In genomic region chr2:121047383-121047782, GRCh38 we compare ENCODE assay signal across 21 cellular contexts.
"Had no signal": no experiment of that assay in that cellular context is flagged by ENCODE, and none has a peak within 500 bp of the region (broad histone marks: within the 10 kb centered on the region; RNA-seq: fewer than 3 reads in every experiment).

No MANE protein-coding gene starts in this region.

- ATAC-seq: effector memory CD8-positive, alpha-beta T cell; esophagus mucosa; gastrocnemius medialis; heart right ventricle; left cardiac atrium; left lung; left ventricle myocardium superior; lower lobe of right lung; mucosa of descending colon had no signal

- H3K9me3 ChIP-seq: gastrocnemius medialis, mucosa of descending colon had no signal

- H3K27me3 ChIP-seq: gastrocnemius medialis had no signal

- H3K27ac ChIP-seq: epithelial cell of prostate, esophagus squamous epithelium, gastrocnemius medialis, heart right ventricle, left lung, lower lobe of right lung had no signal

- H3K36me3 ChIP-seq: esophagus squamous epithelium, gastrocnemius medialis, heart right ventricle, left lung, lower lobe of right lung had no signal

- DNase-seq: cortex of kidney; effector CD8-positive, alpha-beta T cell; effector memory CD8-positive, alpha-beta T cell; endodermal cell; erythroblast; esophagus squamous epithelium; foreskin fibroblast; foreskin melanocyte; gastrocnemius medialis; glutamatergic neuron; heart right ventricle; hippocampal formation; left cardiac atrium; left lung; left ventricle myocardium superior; lower lobe of right lung; mesenchymal stem cell; mucosa of descending colon; naive B cell had no signal

- H3K4me1 ChIP-seq: esophagus squamous epithelium, gastrocnemius medialis, left lung, lower lobe of right lung had no signal

- H3K4me3 ChIP-seq: esophagus squamous epithelium, gastrocnemius medialis, heart right ventricle, left lung, lower lobe of right lung, mucosa of descending colon had no signal
